Comparison of ENCODE assay signal across 8 cellular contexts in genomic region chr9:129436751-129437625, GRCh38.
A peak's percentile ranks its signal among the peaks of the same experiment; 100 is the strongest.
DNase-seq lines count a peak whose midpoint lies in the region; ATAC-seq and TF ChIP-seq lines count a peak whose summit lies in the region.

No MANE protein-coding gene starts in this region.

- H3K4me3 ChIP-seq in choroid plexus epithelial cell (ENCODE audit: low read depth, low read length) = peak overlapping the region; percentile 55
- H3K4me3 ChIP-seq in left lung = peak overlapping the region; percentile 35 to 40

- DNase-seq in activated effector memory CD4-positive, alpha-beta T cell treated with anti-CD3 and anti-CD28 coated beads, Interleukin-2, amount 50 U/mL, for 16 hours = peak; percentile 73
- DNase-seq in activated effector memory CD4-positive, alpha-beta T cell treated with Interleukin-2 at 50 U/mL for 16 hours = no peak
- DNase-seq in T-helper 9 cell = peak; percentile 31
- peak; percentile 70 for DNase-seq in choroid plexus epithelial cell (ENCODE audit: low read depth)
- peak; percentile 49 to 85 for DNase-seq in left lung
- DNase-seq in stimulated activated effector memory CD8-positive, alpha-beta T cell treated with anti-CD3 and anti-CD28 coated beads, Interleukin-12 subunit alpha, Interleukin-12 subunit beta, amount 100 ng/mL, for 72 hours (ENCODE audit: low spot score in 2 of 2) = no peak
- DNase-seq in SW 1271 (lab: John Stamatoyannopoulos, UW) = no peak

- no peaks in the 10 kb centered on the region for H3K36me3 Mint-ChIP-seq in stimulated activated effector memory CD8-positive, alpha-beta T cell treated with anti-CD3 and anti-CD28 coated beads, Interleukin-12 subunit alpha, Interleukin-12 subunit beta, amount 100 ng/mL, for 72 hours

- H3K27ac ChIP-seq in left lung = peak overlapping the region in 1 of 2 donors; percentile 13

- ATAC-seq in left lung (peak; percentile 82), HG03521 (IDR thresholded peaks at IDR 0.05; ENCODE audit: unreplicated experiment) (no peak)
- peak; percentile 71 for ATAC-seq in stimulated activated effector memory CD8-positive, alpha-beta T cell treated with anti-CD3 and anti-CD28 coated beads, Interleukin-12 subunit alpha, Interleukin-12 subunit beta, amount 100 ng/mL, for 72 hours

- H3K27me3 ChIP-seq in left lung = peaks cover 6 to 36% of the 10 kb centered on the region in 2 donors

- no peaks in the 10 kb centered on the region for H3K9me3 ChIP-seq in left lung

- TF ChIP-seq CTCF in choroid plexus epithelial cell (conservative IDR thresholded peaks at IDR 0.05; ENCODE audit: low read depth, low read length) (no peak), left lung (IDR thresholded peaks at IDR 0.05) (no peak)

- peak overlapping the region; percentile 84 for H3K4me3 Mint-ChIP-seq in stimulated activated effector memory CD8-positive, alpha-beta T cell treated with anti-CD3 and anti-CD28 coated beads, Interleukin-12 subunit alpha, Interleukin-12 subunit beta, amount 100 ng/mL, for 72 hours

- H3K4me1 ChIP-seq in left lung = peaks cover 16 to 24% of the 10 kb centered on the region in 2 donors

- intact Hi-C loops in left lung (cut with DNase I) = no loop called here

- no peaks in the 10 kb centered on the region for H3K36me3 ChIP-seq in left lung

- peaks cover 32% of the 10 kb centered on the region for H3K4me1 Mint-ChIP-seq in stimulated activated effector memory CD8-positive, alpha-beta T cell treated with anti-CD3 and anti-CD28 coated beads, Interleukin-12 subunit alpha, Interleukin-12 subunit beta, amount 100 ng/mL, for 72 hours

- peak overlapping the region; percentile 86 for H3K27ac Mint-ChIP-seq in stimulated activated effector memory CD8-positive, alpha-beta T cell treated with anti-CD3 and anti-CD28 coated beads, Interleukin-12 subunit alpha, Interleukin-12 subunit beta, amount 100 ng/mL, for 72 hours

- H3K9me3 Mint-ChIP-seq in stimulated activated effector memory CD8-positive, alpha-beta T cell treated with anti-CD3 and anti-CD28 coated beads, Interleukin-12 subunit alpha, Interleukin-12 subunit beta, amount 100 ng/mL, for 72 hours = no peaks in the 10 kb centered on the region

Comparison
In these comparisons a context has a peak if more than half of its experiments do, and no peak if none do; other contexts are left out.
1. DNase-seq: peak in activated effector memory CD4-positive, alpha-beta T cell treated with anti-CD3 and anti-CD28 coated beads, Interleukin-2, amount 50 U/mL, for 16 hours (single experiment), T-helper 9 cell (single experiment), choroid plexus epithelial cell (single experiment) and left lung (2 of 2); none in activated effector memory CD4-positive, alpha-beta T cell treated with Interleukin-2 at 50 U/mL for 16 hours (single experiment), stimulated activated effector memory CD8-positive, alpha-beta T cell treated with anti-CD3 and anti-CD28 coated beads, Interleukin-12 subunit alpha, Interleukin-12 subunit beta, amount 100 ng/mL, for 72 hours (0 of 2) and SW 1271 (0 of 2).